11 cellular contexts compared by ENCODE assay signal in genomic region chr2:235496239-235496621, GRCh38. TPM values are rescaled to one million over a fixed set of nuclear protein-coding genes. Genes with fewer than 3 reads are reported as not detected.
DNase-seq lines count a peak whose midpoint lies in the region; ATAC-seq and TF ChIP-seq lines count a peak whose summit lies in the region.
"Had no signal": no experiment of that assay in that cellular context is flagged by ENCODE, and none has a peak within 500 bp of the region (broad histone marks: within the 10 kb centered on the region; RNA-seq: fewer than 3 reads in every experiment).

No MANE protein-coding gene starts in this region.

- POLR2A ChIA-PET in MCF 10A (lab: Yijun Ruan, JAX), result interaction anchor here (0.7 to 1.3 kb wide), 3 partner anchors 25 to 361 kb away, joined by 3 to 5 read pairs (median 3); no protein-coding TSS in a partner anchor

- no peaks in the 10 kb centered on the region for H4K20me1 ChIP-seq in KMS-11 (ENCODE audit: insufficient read depth)

- intact Hi-C loops in MCF 10A (cut with micrococcal nuclease), result loop anchor here (5.0 to 10.0 kb wide), 2 partner anchors 56 to 179 kb away; no protein-coding TSS in a partner anchor

- H3K4me2 ChIP-seq in KMS-11, result peak overlapping the region; percentile 78

- no peak overlapping the region for H3K4me3 ChIP-seq in KMS-11 (IDR thresholded peaks at IDR 0.05; ENCODE audit: insufficient read depth, low read depth, low read length)
- peak overlapping the region; percentile 64 to 79 for H3K4me3 ChIP-seq in muscle layer of duodenum (ENCODE audit: low read depth in 1 of 2, low read length in 2 of 2)

- peaks cover 63% of the 10 kb centered on the region for H3K79me2 ChIP-seq in KMS-11 (ENCODE audit: insufficient read depth, low read depth)

- ATAC-seq in HG03439 (IDR thresholded peaks at IDR 0.05; ENCODE audit: unreplicated experiment), result no peak
- ATAC-seq: esophagus mucosa, natural killer cell had no signal

- no peak overlapping the region for H3K27ac Mint-ChIP-seq in MCF 10A (ENCODE audit: low read depth, unreplicated experiment)
- H3K27ac Mint-ChIP-seq: natural killer cell had no signal

- CTCF ChIA-PET in MCF 10A (lab: Yijun Ruan, JAX), result interaction anchor here (0.6 to 1.4 kb wide), 3 partner anchors 166 to 386 kb away, joined by 3 to 5 read pairs (median 3); no protein-coding TSS in a partner anchor

- H3K36me3 Mint-ChIP-seq in MCF 10A (ENCODE audit: insufficient read depth, unreplicated experiment), result no peaks in the 10 kb centered on the region
- H3K36me3 Mint-ChIP-seq: natural killer cell had no signal

- no TSS peak for BruUV-seq in MCF 10A (replicated peaks; lab: Mats Ljungman, UMichigan)

- H3K27me3 ChIP-seq in KMS-11 (ENCODE audit: insufficient read depth, low read depth) (no peaks in the 10 kb centered on the region), muscle layer of duodenum (ENCODE audit: low read depth, low read length) (no peaks in the 10 kb centered on the region)

- no peaks in the 10 kb centered on the region for H3K27me3 Mint-ChIP-seq in MCF 10A (ENCODE audit: insufficient read depth, unreplicated experiment)

- H3K27ac ChIP-seq in C4-2B, result peak overlapping the region; percentile 85
- H3K27ac ChIP-seq in KMS-11, result peak overlapping the region; percentile 35; the same call in 1 of the 2 replicates
- no peak overlapping the region for H3K27ac ChIP-seq in muscle layer of duodenum (ENCODE audit: low read length)

- peaks cover 56% of the 10 kb centered on the region for H3K4me1 ChIP-seq in KMS-11 (ENCODE audit: low read depth, poor library complexity, severe bottlenecking)
- H3K4me1 ChIP-seq in muscle layer of duodenum (ENCODE audit: control insufficient read depth in 1 of 2, insufficient read depth in 2 of 2, low read length in 2 of 2), result peaks cover 0 to 24% of the 10 kb centered on the region in 2 donors

- no peaks in the 10 kb centered on the region for H3K9me3 Mint-ChIP-seq in MCF 10A (ENCODE audit: unreplicated experiment)
- H3K9me3 Mint-ChIP-seq: natural killer cell had no signal

- H3K4me1 Mint-ChIP-seq in MCF 10A (ENCODE audit: insufficient read depth, unreplicated experiment), result peaks cover 25% of the 10 kb centered on the region

- H3K9me3 ChIP-seq in muscle layer of duodenum (ENCODE audit: control insufficient read depth in 1 of 2, low read length in 2 of 2), result peaks cover 4 to 7% of the 10 kb centered on the region in 2 donors

- DNase-seq in MCF 10A (ENCODE audit: unreplicated experiment) (peak; percentile 13), iPS-NIHi7 (ENCODE audit: extremely low spot score) (no peak), iPS-NIHi11 (ENCODE audit: low spot score) (no peak), DMS153 (lab: John Stamatoyannopoulos, UW) (no peak)
- DNase-seq: natural killer cell, SIG-M5 had no signal

- peak overlapping the region; percentile 77 for H3K4me3 Mint-ChIP-seq in MCF 10A (ENCODE audit: unreplicated experiment)

- H2AFZ ChIP-seq in KMS-11 (ENCODE audit: low read depth), result no peak overlapping the region

- H3K36me3 ChIP-seq in KMS-11 (ENCODE audit: insufficient read depth) (no peaks in the 10 kb centered on the region), muscle layer of duodenum (ENCODE audit: control insufficient read depth in 1 of 2, insufficient read depth in 2 of 2, low read length in 2 of 2) (no peaks in the 10 kb centered on the region)

- TF ChIP-seq CTCF in C4-2B (conservative IDR thresholded peaks at IDR 0.05), result no peak
- TF ChIP-seq CTCF in KMS-11 (conservative IDR thresholded peaks at IDR 0.05; ENCODE audit: low read depth, low read length), result no peak
- no peak for TF ChIP-seq CTCF in MCF 10A (IDR thresholded peaks at IDR 0.05; ENCODE audit: unreplicated experiment)

- peak overlapping the region; percentile 76; the same call in 1 of the 2 replicates for H3K9ac ChIP-seq in KMS-11

RNA-seq across cellular contexts. Expression of gene AGAP1, which starts 2.4 kb away (rescaled TPM):
- 41.3 and 42.4 TPM in 2 replicates for total RNA-seq in MCF 10A (2022)
